Comparison of ENCODE assay signal across 1 cellular context in genomic region chr5:76401801-76402250, GRCh38.
TF ChIP-seq lines count a peak whose summit lies in the region.

No MANE protein-coding gene starts in this region.

TF ChIP-seq in HCT116, 20 proteins besides CTCF, POLR2A, EP300 and RAD21 (continued from another document):
- TF ChIP-seq JUND (IDR thresholded peaks at IDR 0.05) (no peak), SP1 (IDR thresholded peaks at IDR 0.05; ENCODE audit: low read depth) (no peak), EZH2 (IDR thresholded peaks at IDR 0.05) (no peak), EGR1 (IDR thresholded peaks at IDR 0.05; ENCODE audit: low read depth) (no peak)
